Comparison of ENCODE assay signal across 8 cellular contexts in genomic region chr5:168328804-168329203, GRCh38. TPM values are rescaled to one million over a fixed set of nuclear protein-coding genes. Genes with fewer than 3 reads are reported as not detected.
A peak's percentile ranks its signal among the peaks of the same experiment; 100 is the strongest.
DNase-seq lines count a peak whose midpoint lies in the region; ATAC-seq and TF ChIP-seq lines count a peak whose summit lies in the region.

No MANE protein-coding gene starts in this region.

- H3K27ac Mint-ChIP-seq in activated naive CD8-positive, alpha-beta T cell treated with anti-CD3 and anti-CD28 coated beads, Interleukin-2, amount 50 U/mL, for 24 hours: no peak overlapping the region
- H3K27ac Mint-ChIP-seq in activated T-helper 1 cell treated with anti-CD3 and anti-CD28 coated beads, Interleukin-12 subunit alpha, Interleukin-12 subunit beta, Interleukin-2, Interleukin-4 antibody, amounts not matched to agents 30 ng/mL and 10 ng/mL and 1 ng/mL, durations not matched to agents 14 hours and 24 hours and 36 hours: no peak overlapping the region
- H3K27ac Mint-ChIP-seq in activated CD8-positive, alpha-beta T cell treated with anti-CD3 and anti-CD28 coated beads, Interleukin-2, amount 10 ng/mL, durations not matched to agents 7 days and 5 days: no peak overlapping the region

- H2AFZ ChIP-seq in PC-3 (ENCODE audit: low read length): no peak overlapping the region

- no peaks in the 10 kb centered on the region for H3K9me3 Mint-ChIP-seq in activated naive CD8-positive, alpha-beta T cell treated with anti-CD3 and anti-CD28 coated beads, Interleukin-2, amount 50 U/mL, for 24 hours
- H3K9me3 Mint-ChIP-seq in activated T-helper 1 cell treated with anti-CD3 and anti-CD28 coated beads, Interleukin-12 subunit alpha, Interleukin-12 subunit beta, Interleukin-2, Interleukin-4 antibody, amounts not matched to agents 30 ng/mL and 10 ng/mL and 1 ng/mL, durations not matched to agents 14 hours and 24 hours and 36 hours: no peaks in the 10 kb centered on the region
- H3K9me3 Mint-ChIP-seq in activated CD8-positive, alpha-beta T cell treated with anti-CD3 and anti-CD28 coated beads, Interleukin-2, amount 10 ng/mL, durations not matched to agents 7 days and 5 days (ENCODE audit: insufficient read depth): no peaks in the 10 kb centered on the region

- CTCF ChIA-PET in PC-3 (lab: Charles Lee): interaction anchor here (0.6 kb wide), 2 partner anchors 32 to 658 kb away, joined by 3 read pairs; no protein-coding TSS in a partner anchor
- CTCF ChIA-PET in activated CD8-positive, alpha-beta T cell treated with anti-CD3 and anti-CD28 coated beads, Interleukin-2, amount 10 ng/mL, durations not matched to agents 7 days and 5 days (lab: Charles Lee): no interaction called here

- peaks cover 5% of the 10 kb centered on the region; the same call in 1 of the 2 replicates for H4K20me1 ChIP-seq in PC-3 (ENCODE audit: low read length)

- no peak for TF ChIP-seq CTCF in PC-3 (conservative IDR thresholded peaks at IDR 0.05; ENCODE audit: low read depth, low read length)

- POLR2A ChIA-PET in PC-3 (lab: Charles Lee; ENCODE audit: unreplicated experiment): interaction anchor here (0.6 kb wide), 1 partner anchor 41 kb away, joined by 3 read pairs; no protein-coding TSS in a partner anchor
- POLR2A ChIA-PET in activated CD8-positive, alpha-beta T cell treated with anti-CD3 and anti-CD28 coated beads, Interleukin-2, amount 10 ng/mL, durations not matched to agents 7 days and 5 days (lab: Charles Lee): no interaction called here

- H3K4me1 ChIP-seq in PC-3 (ENCODE audit: insufficient read depth, low read length): peaks cover 74% of the 10 kb centered on the region
- peaks cover 31% of the 10 kb centered on the region for H3K4me1 ChIP-seq in mucosa of stomach (ENCODE audit: control insufficient read depth, insufficient read depth, low read length)

- BruUV-seq in PC-3 (replicated peaks; lab: Mats Ljungman, UMichigan): no TSS peak

- H3K27me3 ChIP-seq in PC-3 (ENCODE audit: low read length) (no peaks in the 10 kb centered on the region), mucosa of stomach (ENCODE audit: control insufficient read depth, insufficient read depth, low read length) (no peaks in the 10 kb centered on the region)

- no peaks in the 10 kb centered on the region for H3F3A ChIP-seq in PC-3 (ENCODE audit: low read length, unreplicated experiment)

- no peaks in the 10 kb centered on the region for H3K36me3 ChIP-seq in PC-3 (ENCODE audit: low read depth, low read length)
- no peaks in the 10 kb centered on the region for H3K36me3 ChIP-seq in mucosa of stomach (ENCODE audit: control insufficient read depth, insufficient read depth, low read length)

- H3K4me2 ChIP-seq in PC-3 (ENCODE audit: low read length): peak overlapping the region; percentile 76

- ATAC-seq in GM19023 (IDR thresholded peaks at IDR 0.05; ENCODE audit: unreplicated experiment): peak; percentile 59
- peak; percentile 84 for ATAC-seq in HG03354 (IDR thresholded peaks at IDR 0.05; ENCODE audit: poor library complexity, severe bottlenecking, unreplicated experiment)
- no peak for ATAC-seq in PC-3
- no peak for ATAC-seq in activated naive CD8-positive, alpha-beta T cell treated with anti-CD3 and anti-CD28 coated beads, Interleukin-2, amount 50 U/mL, for 24 hours
- ATAC-seq in esophagus mucosa: no peak
- no peak for ATAC-seq in activated CD8-positive, alpha-beta T cell treated with anti-CD3 and anti-CD28 coated beads, Interleukin-2, amount 10 ng/mL, durations not matched to agents 7 days and 5 days

- peaks cover 18% of the 10 kb centered on the region for H3K27me3 Mint-ChIP-seq in activated naive CD8-positive, alpha-beta T cell treated with anti-CD3 and anti-CD28 coated beads, Interleukin-2, amount 50 U/mL, for 24 hours
- H3K27me3 Mint-ChIP-seq in activated T-helper 1 cell treated with anti-CD3 and anti-CD28 coated beads, Interleukin-12 subunit alpha, Interleukin-12 subunit beta, Interleukin-2, Interleukin-4 antibody, amounts not matched to agents 30 ng/mL and 10 ng/mL and 1 ng/mL, durations not matched to agents 14 hours and 24 hours and 36 hours (ENCODE audit: insufficient read depth): peaks cover 8% of the 10 kb centered on the region
- H3K27me3 Mint-ChIP-seq in activated CD8-positive, alpha-beta T cell treated with anti-CD3 and anti-CD28 coated beads, Interleukin-2, amount 10 ng/mL, durations not matched to agents 7 days and 5 days (ENCODE audit: low read depth): peaks cover 17% of the 10 kb centered on the region

- intact Hi-C loops in PC-3 (cut with micrococcal nuclease): loop anchor here (1.0 kb wide), 1 partner anchor 37 kb away; no protein-coding TSS in a partner anchor
- intact Hi-C loops in activated T-helper 1 cell treated with anti-CD3 and anti-CD28 coated beads, Interleukin-12 subunit alpha, Interleukin-12 subunit beta, Interleukin-2, Interleukin-4 antibody, amounts not matched to agents 30 ng/mL and 10 ng/mL and 1 ng/mL, durations not matched to agents 14 hours and 24 hours and 36 hours (cut with micrococcal nuclease): no loop called here

- H3K9me3 ChIP-seq in PC-3 (ENCODE audit: low read length) (no peaks in the 10 kb centered on the region), mucosa of stomach (ENCODE audit: control insufficient read depth, low read length) (no peaks in the 10 kb centered on the region)

- H3K9me2 ChIP-seq in PC-3 (replicated peaks; ENCODE audit: low read length): no peaks in the 10 kb centered on the region

- H3K79me2 ChIP-seq in PC-3 (ENCODE audit: low read length): peaks cover 90% of the 10 kb centered on the region

- no peak overlapping the region for H3K4me3 Mint-ChIP-seq in activated naive CD8-positive, alpha-beta T cell treated with anti-CD3 and anti-CD28 coated beads, Interleukin-2, amount 50 U/mL, for 24 hours
- H3K4me3 Mint-ChIP-seq in activated T-helper 1 cell treated with anti-CD3 and anti-CD28 coated beads, Interleukin-12 subunit alpha, Interleukin-12 subunit beta, Interleukin-2, Interleukin-4 antibody, amounts not matched to agents 30 ng/mL and 10 ng/mL and 1 ng/mL, durations not matched to agents 14 hours and 24 hours and 36 hours: no peak overlapping the region
- H3K4me3 Mint-ChIP-seq in activated CD8-positive, alpha-beta T cell treated with anti-CD3 and anti-CD28 coated beads, Interleukin-2, amount 10 ng/mL, durations not matched to agents 7 days and 5 days: no peak overlapping the region

- DNase-seq in PC-3: peak; percentile 30
- DNase-seq in activated naive CD8-positive, alpha-beta T cell treated with anti-CD3 and anti-CD28 coated beads, Interleukin-2, amount 50 U/mL, for 24 hours: no peak
- no peak for DNase-seq in activated T-helper 1 cell treated with anti-CD3 and anti-CD28 coated beads, Interleukin-12 subunit alpha, Interleukin-12 subunit beta, Interleukin-2, Interleukin-4 antibody, amounts not matched to agents 30 ng/mL and 10 ng/mL and 1 ng/mL, durations not matched to agents 14 hours and 24 hours and 36 hours (ENCODE audit: low spot score)
- DNase-seq in activated CD8-positive, alpha-beta T cell treated with anti-CD3 and anti-CD28 coated beads, Interleukin-2, amount 10 ng/mL, durations not matched to agents 7 days and 5 days: no peak

- H3K4me3 ChIP-seq in PC-3 (ENCODE audit: low read length) (peak overlapping the region; percentile 44; the same call in 1 of the 2 replicates), mucosa of stomach (ENCODE audit: low read length) (no peak overlapping the region)

- H3K4me1 Mint-ChIP-seq in activated naive CD8-positive, alpha-beta T cell treated with anti-CD3 and anti-CD28 coated beads, Interleukin-2, amount 50 U/mL, for 24 hours: no peaks in the 10 kb centered on the region
- no peaks in the 10 kb centered on the region for H3K4me1 Mint-ChIP-seq in activated T-helper 1 cell treated with anti-CD3 and anti-CD28 coated beads, Interleukin-12 subunit alpha, Interleukin-12 subunit beta, Interleukin-2, Interleukin-4 antibody, amounts not matched to agents 30 ng/mL and 10 ng/mL and 1 ng/mL, durations not matched to agents 14 hours and 24 hours and 36 hours (ENCODE audit: low read depth)
- H3K4me1 Mint-ChIP-seq in activated CD8-positive, alpha-beta T cell treated with anti-CD3 and anti-CD28 coated beads, Interleukin-2, amount 10 ng/mL, durations not matched to agents 7 days and 5 days (ENCODE audit: low read depth): no peaks in the 10 kb centered on the region

- H3K36me3 Mint-ChIP-seq in activated naive CD8-positive, alpha-beta T cell treated with anti-CD3 and anti-CD28 coated beads, Interleukin-2, amount 50 U/mL, for 24 hours (ENCODE audit: low read depth): no peaks in the 10 kb centered on the region
- H3K36me3 Mint-ChIP-seq in activated T-helper 1 cell treated with anti-CD3 and anti-CD28 coated beads, Interleukin-12 subunit alpha, Interleukin-12 subunit beta, Interleukin-2, Interleukin-4 antibody, amounts not matched to agents 30 ng/mL and 10 ng/mL and 1 ng/mL, durations not matched to agents 14 hours and 24 hours and 36 hours (ENCODE audit: low read depth): no peaks in the 10 kb centered on the region
- no peaks in the 10 kb centered on the region for H3K36me3 Mint-ChIP-seq in activated CD8-positive, alpha-beta T cell treated with anti-CD3 and anti-CD28 coated beads, Interleukin-2, amount 10 ng/mL, durations not matched to agents 7 days and 5 days (ENCODE audit: low read depth)

- no peak overlapping the region for H3K9ac ChIP-seq in PC-3 (ENCODE audit: low read length)
- peak overlapping the region; percentile 11 for H3K9ac ChIP-seq in mucosa of stomach (ENCODE audit: low read length)

- peak overlapping the region; percentile 21; the same call in 1 of the 2 replicates for H3K27ac ChIP-seq in PC-3 (ENCODE audit: low read length)

RNA-seq across cellular contexts. Expression of gene WWC1, which starts 37.4 kb away (rescaled TPM):
- 31.8 and 44.2 TPM in 2 replicates for total RNA-seq in PC-3 (2014; rRNA removed)
- 0.32 and 0.70 TPM in 2 replicates for total RNA-seq in activated T-helper 1 cell treated with anti-CD3 and anti-CD28 coated beads, Interleukin-12 subunit alpha, Interleukin-12 subunit beta, Interleukin-2, Interleukin-4 antibody, amounts not matched to agents 30 ng/mL and 10 ng/mL and 1 ng/mL, durations not matched to agents 14 hours and 24 hours and 36 hours
- 18.5 TPM for total RNA-seq in esophagus mucosa
- total RNA-seq in activated CD8-positive, alpha-beta T cell treated with anti-CD3 and anti-CD28 coated beads, Interleukin-2, amount 10 ng/mL, durations not matched to agents 7 days and 5 days: not detected

Comparison
In these comparisons a context has a peak if more than half of its experiments do, and no peak if none do; other contexts are left out.
1. ATAC-seq: peak in GM19023 (single experiment) and HG03354 (single experiment); none in PC-3 (single experiment), activated naive CD8-positive, alpha-beta T cell treated with anti-CD3 and anti-CD28 coated beads, Interleukin-2, amount 50 U/mL, for 24 hours (single experiment), esophagus mucosa (single experiment) and activated CD8-positive, alpha-beta T cell treated with anti-CD3 and anti-CD28 coated beads, Interleukin-2, amount 10 ng/mL, durations not matched to agents 7 days and 5 days (single experiment).
2. RNA of gene WWC1, which starts 37.4 kb away (total RNA-seq): 31.8 to 44.2 TPM in PC-3 and 18.5 TPM in esophagus mucosa (single experiment); 0.32 to 0.70 TPM in activated T-helper 1 cell treated with anti-CD3 and anti-CD28 coated beads, Interleukin-12 subunit alpha, Interleukin-12 subunit beta, Interleukin-2, Interleukin-4 antibody, amounts not matched to agents 30 ng/mL and 10 ng/mL and 1 ng/mL, durations not matched to agents 14 hours and 24 hours and 36 hours and not detected in activated CD8-positive, alpha-beta T cell treated with anti-CD3 and anti-CD28 coated beads, Interleukin-2, amount 10 ng/mL, durations not matched to agents 7 days and 5 days; every median in the first group is over 10 times any median in the second.